Comparison of ENCODE assay signal across 8 cellular contexts in the genomic region with DNA sequence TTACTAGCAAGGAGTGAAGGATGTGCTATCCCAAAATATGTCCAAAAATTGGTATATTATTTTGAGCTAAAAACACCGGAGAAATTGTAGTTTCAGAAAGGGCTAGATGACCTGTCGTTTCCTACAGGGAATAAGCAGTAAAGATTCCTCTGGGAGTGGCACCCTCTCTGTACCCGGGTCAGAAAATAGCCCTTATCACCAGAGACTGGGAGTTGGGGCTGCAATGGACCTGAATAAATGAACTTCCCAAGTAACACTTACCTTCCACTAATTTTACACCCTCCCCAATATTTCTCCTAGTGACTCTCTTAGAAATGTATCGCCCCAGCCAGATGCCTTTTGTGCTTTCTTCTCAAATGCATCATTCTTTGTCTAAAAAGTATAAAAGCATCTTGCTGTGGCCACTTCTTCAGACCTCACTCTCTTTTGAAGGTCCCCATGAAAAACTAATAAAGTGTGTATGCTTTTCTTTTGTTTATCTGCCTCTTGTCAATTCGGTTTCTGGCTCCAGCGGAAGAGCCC. TPM values are rescaled to one million over a fixed set of nuclear protein-coding genes. Genes with fewer than 3 reads are reported as not detected.
DNase-seq lines count a peak whose midpoint lies in the region; ATAC-seq and TF ChIP-seq lines count a peak whose summit lies in the region.

No MANE protein-coding gene starts in this region.

- H3K36me3 ChIP-seq in Loucy (ENCODE audit: insufficient read depth, low read length), result no peaks in the 10 kb centered on the region

- H3K4me2 ChIP-seq in Loucy (ENCODE audit: low read depth, low read length, poor library complexity, severe bottlenecking), result peak overlapping the region; percentile 72

- H3K4me3 ChIP-seq in Loucy (ENCODE audit: low read length, poor library complexity, severe bottlenecking) (peak overlapping the region; percentile 79), dorsolateral prefrontal cortex (peak overlapping the region; percentile 67 to 99 (median 90))

- H3K27ac Mint-ChIP-seq in CD14-positive monocyte (peak overlapping the region; percentile 91 to 97 (median 94)), nephron (peak overlapping the region; percentile 34 to 74 (median 45))

- H3K4me1 ChIP-seq in Loucy (ENCODE audit: insufficient read depth, low read length, poor library complexity, severe bottlenecking), result peaks cover 29% of the 10 kb centered on the region

- peak overlapping the region; percentile 82 for H3K9ac ChIP-seq in Loucy (ENCODE audit: low read depth, low read length, poor library complexity, severe bottlenecking)

- H3K4me1 Mint-ChIP-seq in CD14-positive monocyte (peaks cover 57% of the 10 kb centered on the region), nephron (peaks cover 22% of the 10 kb centered on the region)

- H3K4me3 Mint-ChIP-seq in CD14-positive monocyte, result peak overlapping the region; percentile 79 to 90
- peak overlapping the region; percentile 83 to 89 (median 88) for H3K4me3 Mint-ChIP-seq in nephron

- no peak for DNase-seq in CD14-positive monocyte (ENCODE audit: low spot score)
- no peak for DNase-seq in dorsolateral prefrontal cortex
- no peak for DNase-seq in activated effector memory CD4-positive, alpha-beta T cell treated with Interleukin-2 at 50 U/mL for 16 hours
- DNase-seq in GM19240 (ENCODE audit: insufficient read length, low spot score), result no peak

- peaks cover 12 to 21% of the 10 kb centered on the region in 2 donors for H3K36me3 Mint-ChIP-seq in CD14-positive monocyte
- no peaks in the 10 kb centered on the region for H3K36me3 Mint-ChIP-seq in nephron (ENCODE audit: low read depth)

- ATAC-seq in HG03045 (IDR thresholded peaks at IDR 0.05; ENCODE audit: unreplicated experiment), result no peak
- ATAC-seq in HG02840 (IDR thresholded peaks at IDR 0.05; ENCODE audit: low FRiP score, unreplicated experiment), result no peak

- intact Hi-C loops in CD14-positive monocyte (cut with micrococcal nuclease), result loop anchor here (2.0 to 5.0 kb wide), 2 partner anchors 50 to 84 kb away; partner anchors contain the start of genes NPC1 (in 1 of the 2) and RIOK3 (in 1 of the 2)
- intact Hi-C loops in dorsolateral prefrontal cortex (cut with DNase I), result loop anchor here (1.0 to 5.0 kb wide), 6 partner anchors 49 to 365 kb away; partner anchors contain the start of genes RIOK3 (in 2 of the 2), CABLES1 (in 1 of the 2) and NPC1 (in 1 of the 2)

- no peaks in the 10 kb centered on the region for H3K9me2 ChIP-seq in Loucy (replicated peaks; ENCODE audit: low read depth, low read length)

- H3K79me2 ChIP-seq in Loucy (ENCODE audit: insufficient read depth, low read length), result peaks cover 37% of the 10 kb centered on the region

- H2AFZ ChIP-seq in Loucy (ENCODE audit: low read length), result peak overlapping the region; percentile 89

- TF ChIP-seq CTCF in CD14-positive monocyte (IDR thresholded peaks at IDR 0.05), result no peak
- 0 out of 2 replicates have a peak, but pooled peaks have one; percentile 22 for TF ChIP-seq CTCF in Loucy (conservative IDR thresholded peaks at IDR 0.05; ENCODE audit: low read length)
- TF ChIP-seq CTCF in dorsolateral prefrontal cortex (IDR thresholded peaks at IDR 0.05 in 54 of 56, conservative IDR thresholded peaks at IDR 0.05 in 2 of 56; ENCODE audit: low read depth in 1 of 56, partially characterized antibody in 56 of 56), result no peak
- TF ChIP-seq CTCF in nephron (IDR thresholded peaks at IDR 0.05; ENCODE audit: unreplicated experiment in 3 of 3), result no peak

- H3K9me3 ChIP-seq in Loucy (ENCODE audit: insufficient read depth, low read depth, low read length), result no peaks in the 10 kb centered on the region

- no peaks in the 10 kb centered on the region for H3F3A ChIP-seq in Loucy (ENCODE audit: low read depth)

- H3K9me3 Mint-ChIP-seq in CD14-positive monocyte (no peaks in the 10 kb centered on the region), nephron (no peaks in the 10 kb centered on the region)

- H3K27me3 Mint-ChIP-seq in CD14-positive monocyte (ENCODE audit: low read depth in 3 of 3) (peaks cover 0 to 2% (median 1%) of the 10 kb centered on the region in 3 donors), nephron (ENCODE audit: low read depth) (peaks cover 15% of the 10 kb centered on the region)

- H3K27me3 ChIP-seq in Loucy (ENCODE audit: insufficient read depth, low read length, poor library complexity, severe bottlenecking), result no peaks in the 10 kb centered on the region
- no peaks in the 10 kb centered on the region for H3K27me3 ChIP-seq in dorsolateral prefrontal cortex

- H3K27ac ChIP-seq in dorsolateral prefrontal cortex, result peak overlapping the region; percentile 49 to 97 (median 91)

- peaks cover 17% of the 10 kb centered on the region for H4K20me1 ChIP-seq in Loucy (ENCODE audit: insufficient read depth, low read length, poor library complexity, severe bottlenecking)

RNA-seq across cellular contexts. Expression of gene RMC1, which starts 0.7 kb away (rescaled TPM):
- 10 to 100 TPM; 21.9 to 30.1 TPM for polyA plus RNA-seq in CD14-positive monocyte
- total RNA-seq in dorsolateral prefrontal cortex, result 10 to 100 TPM; 23.8 to 53.6 (median 39.2) TPM

RNA-seq across cellular contexts. Expression of gene RIOK3, which starts 49.5 kb away (rescaled TPM):
- 10 to 100 TPM; 50.9 to 62.2 TPM for polyA plus RNA-seq in CD14-positive monocyte
- total RNA-seq in dorsolateral prefrontal cortex, result 10 to 100 TPM; 25.5 to 71.7 (median 52.1) TPM
